ENCODE assay signal across 8 cellular contexts in genomic region chr17:42019509-42020404, GRCh38. TPM values are rescaled to one million over a fixed set of nuclear protein-coding genes. Genes with fewer than 3 reads are reported as not detected.
DNase-seq lines count a peak whose midpoint lies in the region; ATAC-seq, FAIRE-seq and TF ChIP-seq lines count a peak whose summit lies in the region.

Gene NKIRAS2, plus strand, starts transcription at chr17:42020090. Its CDS starts 1,488 bp downstream, at chr17:42021578.

- peaks cover 19% of the 10 kb centered on the region for H3K23me2 ChIP-seq in H1 (ENCODE audit: low read depth, low read length)

- peak within 1 kb of the TSS; percentile 82; the same call in 1 of the 2 replicates for H2AFZ ChIP-seq in H1 (ENCODE audit: low read length)

- peak within 1 kb of the TSS; percentile 48 for H4K5ac ChIP-seq in H1 (ENCODE audit: insufficient read length, low read depth, low read length)

- no peak within 1 kb of the TSS for H3K18ac ChIP-seq in H1 (ENCODE audit: extremely low read depth, low read length)

- peak; percentile 60 for ATAC-seq in GM19452 (IDR thresholded peaks at IDR 0.05; ENCODE audit: unreplicated experiment)

- H3K4me2 ChIP-seq in BLaER1 treated with 17β-estradiol and CSF1 and Interleukin-3, amounts not matched to agents 10 nM and 100 nM, result peak within 1 kb of the TSS; percentile 75 to 98 (median 91)
- H3K4me2 ChIP-seq in H1 (ENCODE audit: insufficient read depth in 1 of 2, low read depth in 2 of 2, low read length in 2 of 2), result peak within 1 kb of the TSS; percentile 65 to 77

- H3K23ac ChIP-seq in H1 (ENCODE audit: insufficient read length), result no peak within 1 kb of the TSS

- POLR2A ChIA-PET in H1 (lab: Charles Lee; ENCODE audit: partially characterized antibody), result interaction anchor here (0.5 to 6.2 kb wide), 22 partner anchors 8 to 155 kb away, joined by 3 to 67 read pairs (median 3); partner anchors contain the start of genes ACLY, CNP and HSPB9

- peak within 1 kb of the TSS; percentile 87 for H4K8ac ChIP-seq in H1 (ENCODE audit: extremely low read depth, insufficient read depth, low read length)

- H2BK120ac ChIP-seq in H1 (replicated peaks; ENCODE audit: low read depth, low read length), result no peak within 1 kb of the TSS

- H3K4me1 ChIP-seq in BLaER1 treated with 17β-estradiol and CSF1 and Interleukin-3, amounts not matched to agents 10 nM and 100 nM, result peaks cover 46 to 74% (median 60%) of the 10 kb centered on the region in 10 experiments
- H3K4me1 ChIP-seq in H1 (replicated peaks in 1 of 4; ENCODE audit: control insufficient read depth in 3 of 4, insufficient read depth in 4 of 4, low read length in 3 of 4), result peaks cover 0 to 5% (median 1%) of the 10 kb centered on the region in 4 experiments; a peak in 3 of 7 replicates

- peak in 1 of 2 experiments; percentile 77; a peak in 1 of 3 replicates for TF ChIP-seq POLR2A in H1 (IDR thresholded peaks at IDR 0.05; ENCODE audit: control extremely low read depth in 1 of 2, low read depth in 2 of 2, low read length in 2 of 2)

- peaks cover 24 to 37% of the 10 kb centered on the region in 2 experiments for H3K79me2 ChIP-seq in H1 (ENCODE audit: control insufficient read depth in 1 of 2, insufficient read depth in 2 of 2, low read length in 2 of 2)

- H3K56ac ChIP-seq in H1 (replicated peaks; ENCODE audit: insufficient read length, low read depth, low read length), result peak within 1 kb of the TSS; percentile 61

- H3K27me3 ChIP-seq in BLaER1 treated with 17β-estradiol and CSF1 and Interleukin-3, amounts not matched to agents 10 nM and 100 nM, result no peaks in the 10 kb centered on the region
- H3K27me3 ChIP-seq in H1 (replicated peaks in 1 of 4; ENCODE audit: control insufficient read depth in 3 of 4, extremely low read depth in 1 of 4, insufficient read depth in 3 of 4, low read length in 3 of 4), result no peaks in the 10 kb centered on the region

- peak within 1 kb of the TSS; percentile 62 for H4K91ac ChIP-seq in H1 (replicated peaks; ENCODE audit: insufficient read length, low read length)

- no peak within 1 kb of the TSS for H2BK5ac ChIP-seq in H1 (ENCODE audit: low read depth, low read length)

- no peak within 1 kb of the TSS for H2BK15ac ChIP-seq in H1 (ENCODE audit: low read length)

- no peak for TF ChIP-seq EP300 in H1 (IDR thresholded peaks at IDR 0.05; ENCODE audit: borderline replicate concordance in 1 of 2, low read depth in 2 of 2, low read length in 2 of 2)

- WGBS in H1 (ENCODE audit: extremely low coverage in 1 of 2, insufficient coverage in 1 of 2, insufficient read length in 1 of 2, insufficient replicate concordance in 2 of 2, low coverage in 1 of 2, low lambda C conversion rate in 2 of 2, missing lambda C conversion rate in 1 of 2), 2 experiments, result 16% methylated on average over 31 of the region's 49 CpGs; no CpG with 5 or more reads in 1 of the 2 experiments

- peak within 1 kb of the TSS; percentile 78 to 98 (median 90) for H3K4me3 ChIP-seq in BLaER1 treated with 17β-estradiol and CSF1 and Interleukin-3, amounts not matched to agents 10 nM and 100 nM
- H3K4me3 ChIP-seq in H1 (ENCODE audit: extremely low read depth in 1 of 4, insufficient read depth in 2 of 4, low read depth in 3 of 4, low read length in 4 of 4), result peak within 1 kb of the TSS; percentile 84 to 99 (median 89)

- no peak within 1 kb of the TSS for H3K14ac ChIP-seq in H1 (ENCODE audit: insufficient read length)

- H2AK5ac ChIP-seq in H1 (ENCODE audit: low read depth, low read length), result no peak within 1 kb of the TSS

- H3K4ac ChIP-seq in H1 (replicated peaks; ENCODE audit: insufficient read length, low read depth, low read length), result peak within 1 kb of the TSS; percentile 22

- peaks cover 31 to 45% (median 38%) of the 10 kb centered on the region in 11 experiments for H3K36me3 ChIP-seq in BLaER1 treated with 17β-estradiol and CSF1 and Interleukin-3, amounts not matched to agents 10 nM and 100 nM
- peaks cover 13 to 29% (median 15%) of the 10 kb centered on the region in 4 experiments; a peak in 6 of 8 replicates for H3K36me3 ChIP-seq in H1 (ENCODE audit: control insufficient read depth in 2 of 4, insufficient read depth in 4 of 4, low read length in 3 of 4)

- TF ChIP-seq CTCF in H1 (IDR thresholded peaks at IDR 0.05; ENCODE audit: control extremely low read depth in 1 of 3, insufficient read depth in 1 of 3, low read depth in 1 of 3, low read length in 3 of 3), result peak; percentile 77 to 85 (median 81)

- TF ChIP-seq RAD21 in H1 (IDR thresholded peaks at IDR 0.05 in 1 of 2, conservative IDR thresholded peaks at IDR 0.05 in 1 of 2; ENCODE audit: low read depth in 2 of 2, low read length in 2 of 2), result peak in 1 of 2 experiments; percentile 33; a peak in 2 of 4 replicates

- DNase-seq in HTR-8/SVneo (ENCODE audit: insufficient read length, low spot score) (peak; percentile 97), NOMO-1 (lab: John Stamatoyannopoulos, UW; ENCODE audit: unreplicated experiment in 2 of 2) (peak; percentile 88 to 90), H1 (ENCODE audit: low read depth in 1 of 2, low spot score in 2 of 2) (peak; percentile 72 to 94), mesenteric fat pad (ENCODE audit: low spot score) (peak; percentile 99)
- DNase-seq in activated CD8-positive, alpha-beta memory T cell treated with anti-CD3 and anti-CD28 coated beads for 4 hours (ENCODE audit: low read depth in 2 of 2), result peak; percentile 83 to 84
- peak; percentile 85 for DNase-seq in stimulated activated CD8-positive, alpha-beta memory T cell treated with anti-CD3 and anti-CD28 coated beads, Interleukin-15, amount 100 ng/mL, for 1 hour (ENCODE audit: low read depth)

- H3K27ac ChIP-seq in BLaER1 treated with 17β-estradiol and CSF1 and Interleukin-3, amounts not matched to agents 10 nM and 100 nM, result peak within 1 kb of the TSS; percentile 85 to 92 (median 88)
- H3K27ac ChIP-seq in H1 (ENCODE audit: low read depth, low read length), result no peak within 1 kb of the TSS

- 0 out of 2 replicates have a peak within 1 kb of the TSS, but pooled peaks have one; percentile 10 for H2BK12ac ChIP-seq in H1 (ENCODE audit: low read depth, low read length)

- FAIRE-seq in HTR-8/SVneo (lab: Jason Lieb, UNC), result peak; percentile 40
- no peak for FAIRE-seq in H1 (lab: Jason Lieb, UNC)

- peaks cover 0 to 5% (median 4%) of the 10 kb centered on the region in 11 experiments; a peak in 8 of 22 replicates for H4K20me1 ChIP-seq in BLaER1 treated with 17β-estradiol and CSF1 and Interleukin-3, amounts not matched to agents 10 nM and 100 nM
- no peaks in the 10 kb centered on the region for H4K20me1 ChIP-seq in H1 (replicated peaks in 1 of 2; ENCODE audit: control insufficient read depth in 1 of 2, insufficient read depth in 2 of 2, low read length in 2 of 2)

- H3K9me3 ChIP-seq in BLaER1 treated with 17β-estradiol and CSF1 and Interleukin-3, amounts not matched to agents 10 nM and 100 nM (replicated peaks in 1 of 11), result no peaks in the 10 kb centered on the region
- no peaks in the 10 kb centered on the region for H3K9me3 ChIP-seq in H1 (ENCODE audit: insufficient read depth in 2 of 2, low read depth in 1 of 2, low read length in 1 of 2)

- no peaks in the 10 kb centered on the region for H3K79me1 ChIP-seq in H1 (ENCODE audit: low read depth, low read length)

- CTCF ChIA-PET in H1 (lab: Charles Lee; ENCODE audit: partially characterized antibody), result interaction anchor here (0.6 to 38.8 kb wide), 24 partner anchors 8 to 294 kb away, joined by 3 to 1084 read pairs (median 4); partner anchors contain the start of genes DHX58, HSPB9, KAT2A and ZNF385C

- no peak within 1 kb of the TSS for H2BK20ac ChIP-seq in H1 (ENCODE audit: low read length)

- peak within 1 kb of the TSS; percentile 91 to 96 (median 93) for H3K9ac ChIP-seq in BLaER1 treated with 17β-estradiol and CSF1 and Interleukin-3, amounts not matched to agents 10 nM and 100 nM
- peak within 1 kb of the TSS; percentile 61 to 68 (median 66) for H3K9ac ChIP-seq in H1 (replicated peaks in 1 of 4; ENCODE audit: extremely low read depth in 1 of 4, low read depth in 3 of 4, low read length in 3 of 4)

TF ChIP-seq in H1, 55 proteins besides CTCF, POLR2A, EP300 and RAD21 (continues in another document):
- TF ChIP-seq EGR1 (IDR thresholded peaks at IDR 0.05; ENCODE audit: borderline replicate concordance, low read depth, low read length), result peak; percentile 82
- TF ChIP-seq GTF2F1 (IDR thresholded peaks at IDR 0.05; ENCODE audit: borderline replicate concordance, low read depth, low read length), result no peak
- peak; percentile 70 for TF ChIP-seq TEAD4 (IDR thresholded peaks at IDR 0.05; ENCODE audit: low read depth, low read length)
- peak; percentile 54 for TF ChIP-seq CREB1 (IDR thresholded peaks at IDR 0.05)
- peak; percentile 53 for TF ChIP-seq ASH2L (IDR thresholded peaks at IDR 0.05; ENCODE audit: low read length)
- peak; percentile 57 to 86; a peak in 2 of 4 replicates for TF ChIP-seq SIN3A (conservative IDR thresholded peaks at IDR 0.05 in 1 of 2, IDR thresholded peaks at IDR 0.05 in 1 of 2; ENCODE audit: low read depth in 1 of 2, low read length in 2 of 2)
- peak; percentile 60 for TF ChIP-seq TAF1 (IDR thresholded peaks at IDR 0.05; ENCODE audit: low read depth, low read length)
- TF ChIP-seq SRF (IDR thresholded peaks at IDR 0.05; ENCODE audit: low read depth, low read length), result 0 out of 2 replicates have a peak, but pooled peaks have one; percentile 13
- TF ChIP-seq SP2 (IDR thresholded peaks at IDR 0.05; ENCODE audit: low read length), result peak; percentile 64; the same call in 1 of the 2 replicates
- 0 out of 2 replicates have a peak, but pooled peaks have one; percentile 45 for TF ChIP-seq JUND (IDR thresholded peaks at IDR 0.05; ENCODE audit: low read length)
- peak; percentile 80; the same call in 1 of the 2 replicates for TF ChIP-seq GABPA (IDR thresholded peaks at IDR 0.05; ENCODE audit: borderline replicate concordance, insufficient read depth, low read length)
- TF ChIP-seq KDM1A (IDR thresholded peaks at IDR 0.05; ENCODE audit: borderline replicate concordance, low read length), result peak; percentile 40; the same call in 1 of the 2 replicates

RNA-seq across cellular contexts. Expression of gene NKIRAS2, which starts in this region (rescaled TPM):
- total RNA-seq in H1 (2021; fragmentation: NEBNext Ultra II Directional; extraction: Animal tissue kit (Norgen Biotek cat#: 25700)), result 31.1 and 34.5 TPM in 2 replicates
- polyA plus RNA-seq in H1 (2011; rRNA removed), result 51.1 and 59.7 TPM in 2 replicates
- polyA plus RNA-seq in H1 (2011; cell fraction: cytosol; rRNA removed), result 48.5 TPM
- 37.1 TPM for polyA plus RNA-seq in H1 (2011; cell fraction: nucleus; rRNA removed)
- 32.8 to 37.6 TPM (median 36.5 TPM) in 4 replicates for polyA plus RNA-seq in H1 (2012, experiment 1 of 2)
- 31.9 TPM for polyA plus RNA-seq in H1 (2012, experiment 2 of 2)
- polyA plus RNA-seq in H1 (2013, experiment 1 of 2), result 32.6 TPM
- 33.2 TPM for polyA plus RNA-seq in H1 (2013, experiment 2 of 2)
- 32.4 and 37.8 TPM in 2 replicates for polyA minus RNA-seq in H1 (2011; rRNA and poly(A)+ RNA removed)
- polyA minus RNA-seq in H1 (2011; cell fraction: cytosol; rRNA and poly(A)+ RNA removed), result 20.8 TPM
- polyA minus RNA-seq in H1 (2011; cell fraction: nucleus; rRNA and poly(A)+ RNA removed), result 21.5 TPM
- total RNA-seq in mesenteric fat pad, result 30.9 TPM
